16 cellular contexts compared by ENCODE assay signal in the genomic region with DNA sequence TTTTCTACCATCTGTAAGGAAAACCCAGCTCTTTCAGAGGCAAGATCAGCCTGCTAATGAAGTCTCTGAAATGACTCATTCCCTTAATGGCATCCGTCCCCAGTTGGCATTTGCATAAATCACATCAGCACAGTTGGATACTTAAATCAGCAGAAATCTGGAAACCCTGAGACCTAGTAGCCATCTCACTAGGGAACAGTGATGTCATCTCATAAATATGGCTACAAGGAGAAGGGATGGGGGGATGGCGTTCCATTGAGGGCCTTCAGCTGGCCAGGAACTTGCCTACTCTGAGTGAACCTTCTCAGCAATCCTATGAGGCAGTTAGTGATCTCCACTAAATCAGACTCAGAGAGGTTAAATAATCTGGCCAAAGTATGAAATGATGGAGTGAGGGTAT.
A peak's percentile ranks its signal among the peaks of the same experiment; 100 is the strongest.
DNase-seq lines count a peak whose midpoint lies in the region; ATAC-seq and TF ChIP-seq lines count a peak whose summit lies in the region.
"Had no signal": no experiment of that assay in that cellular context is flagged by ENCODE, and none has a peak within 500 bp of the region (broad histone marks: within the 10 kb centered on the region; RNA-seq: fewer than 3 reads in every experiment).

No MANE protein-coding gene starts in this region.

- peaks cover 11% of the 10 kb centered on the region for H3K4me1 Mint-ChIP-seq in activated T-cell treated with anti-CD3 and anti-CD28 coated beads, Interleukin-2, amount 50 U/mL, for 24 hours (ENCODE audit: low read depth)
- H3K4me1 Mint-ChIP-seq: activated CD4-positive, alpha-beta T cell treated with anti-CD3 and anti-CD28 coated beads, Interleukin-2, amount 10 ng/mL, durations not matched to agents 24 days and 14 days; immature natural killer cell had no signal

- peaks cover 3% of the 10 kb centered on the region for H3K27me3 Mint-ChIP-seq in activated T-cell treated with anti-CD3 and anti-CD28 coated beads, Interleukin-2, amount 50 U/mL, for 24 hours

- H3K9me3 Mint-ChIP-seq in activated T-cell treated with anti-CD3 and anti-CD28 coated beads, Interleukin-2, amount 50 U/mL, for 24 hours = peaks cover 8% of the 10 kb centered on the region

- no peaks in the 10 kb centered on the region for H3K9me3 ChIP-seq in osteoblast (ENCODE audit: low read depth, low read length)
- H3K9me3 ChIP-seq: thoracic aorta had no signal

- peak overlapping the region; percentile 9 for H3K4me2 ChIP-seq in osteoblast (ENCODE audit: insufficient read depth, low read length)

- H3K4me1 ChIP-seq in osteoblast (ENCODE audit: insufficient read depth, low read length) = peaks cover 17% of the 10 kb centered on the region

- H3K36me3 ChIP-seq in osteoblast (ENCODE audit: insufficient read depth, low read length) = no peaks in the 10 kb centered on the region
- H3K36me3 ChIP-seq: thoracic aorta had no signal

- no peak overlapping the region for H3K27ac ChIP-seq in osteoblast (ENCODE audit: low read depth, low read length)
- H3K27ac ChIP-seq: skin epidermis, thoracic aorta had no signal

- TF ChIP-seq CTCF in fibroblast of the aortic adventitia (IDR thresholded peaks at IDR 0.05; ENCODE audit: insufficient read depth, low read length) (no peak), osteoblast (IDR thresholded peaks at IDR 0.05; ENCODE audit: extremely low read depth, low read depth, low read length) (no peak)

- H3K27me3 ChIP-seq in osteoblast (ENCODE audit: insufficient read depth, low read length) = no peaks in the 10 kb centered on the region

- no peaks in the 10 kb centered on the region for H4K20me1 ChIP-seq in osteoblast (ENCODE audit: insufficient read depth, low read length)

- DNase-seq in ELR (ENCODE audit: low read depth) (peak; percentile 53), NCI-H69 (lab: John Stamatoyannopoulos, UW) (peak; percentile 34), fibroblast of the aortic adventitia (ENCODE audit: low read depth) (peak; percentile 21), osteoblast (ENCODE audit: insufficient read length, low spot score, missing footprints) (peak; percentile 75), HuH-7.5 (ENCODE audit: low spot score) (no peak)
- DNase-seq in activated T-cell treated with anti-CD3 and anti-CD28 coated beads, Interleukin-2, amount 50 U/mL, for 48 hours = no peak
- no peak for DNase-seq in activated T-cell treated with anti-CD3 and anti-CD28 coated beads, Interleukin-2, amount 50 U/mL, for 24 hours
- DNase-seq: activated CD4-positive, alpha-beta T cell treated with anti-CD3 and anti-CD28 coated beads, Interleukin-2, amount 10 ng/mL, durations not matched to agents 24 days and 14 days; CD8-positive, alpha-beta memory T cell; immature natural killer cell; naive thymus-derived CD8-positive, alpha-beta T cell had no signal

- H3K27ac Mint-ChIP-seq in activated T-cell treated with anti-CD3 and anti-CD28 coated beads, Interleukin-2, amount 50 U/mL, for 24 hours = no peak overlapping the region
- H3K27ac Mint-ChIP-seq: activated CD4-positive, alpha-beta T cell treated with anti-CD3 and anti-CD28 coated beads, Interleukin-2, amount 10 ng/mL, durations not matched to agents 24 days and 14 days; CD8-positive, alpha-beta memory T cell; immature natural killer cell; naive thymus-derived CD8-positive, alpha-beta T cell; T-helper 1 cell treated with Interleukin-12 subunit alpha and Interleukin-12 subunit beta and Interleukin-4 antibody, amounts not matched to agents 30 μg/mL and 1 μg/mL, for 36 hours had no signal

- no peak for ATAC-seq in HG02970 (IDR thresholded peaks at IDR 0.05; ENCODE audit: low FRiP score, unreplicated experiment)
- ATAC-seq: naive thymus-derived CD8-positive, alpha-beta T cell had no signal

- H3K4me3 Mint-ChIP-seq in activated T-cell treated with anti-CD3 and anti-CD28 coated beads, Interleukin-2, amount 50 U/mL, for 24 hours = no peak overlapping the region
- H3K4me3 Mint-ChIP-seq: activated CD4-positive, alpha-beta T cell treated with anti-CD3 and anti-CD28 coated beads, Interleukin-2, amount 10 ng/mL, durations not matched to agents 24 days and 14 days; brain; CD8-positive, alpha-beta memory T cell; immature natural killer cell; naive thymus-derived CD8-positive, alpha-beta T cell; T-helper 1 cell treated with Interleukin-12 subunit alpha and Interleukin-12 subunit beta and Interleukin-4 antibody, amounts not matched to agents 30 μg/mL and 1 μg/mL, for 36 hours had no signal

- H2AFZ ChIP-seq in osteoblast (ENCODE audit: low read length) = peak overlapping the region; percentile 49

- H3K79me2 ChIP-seq in osteoblast (ENCODE audit: insufficient read depth, low read length) = no peaks in the 10 kb centered on the region

- H3K4me3 ChIP-seq in fibroblast of the aortic adventitia (ENCODE audit: low read depth, low read length) = no peak overlapping the region
- H3K4me3 ChIP-seq in osteoblast (ENCODE audit: insufficient read depth, low read length) = no peak overlapping the region
- H3K4me3 ChIP-seq: skin epidermis, thoracic aorta had no signal

- no peaks in the 10 kb centered on the region for H3K36me3 Mint-ChIP-seq in activated T-cell treated with anti-CD3 and anti-CD28 coated beads, Interleukin-2, amount 50 U/mL, for 24 hours (ENCODE audit: low read depth)

Comparison
In these comparisons a context has a peak if more than half of its experiments do, and no peak if none do; other contexts are left out.
1. DNase-seq: peak in ELR (single experiment), NCI-H69 (single experiment), fibroblast of the aortic adventitia (single experiment) and osteoblast (single experiment); none in HuH-7.5 (single experiment), activated T-cell treated with anti-CD3 and anti-CD28 coated beads, Interleukin-2, amount 50 U/mL, for 48 hours (0 of 2) and activated T-cell treated with anti-CD3 and anti-CD28 coated beads, Interleukin-2, amount 50 U/mL, for 24 hours (single experiment).